Comparison of ENCODE assay signal across 23 cellular contexts in the genomic region with DNA sequence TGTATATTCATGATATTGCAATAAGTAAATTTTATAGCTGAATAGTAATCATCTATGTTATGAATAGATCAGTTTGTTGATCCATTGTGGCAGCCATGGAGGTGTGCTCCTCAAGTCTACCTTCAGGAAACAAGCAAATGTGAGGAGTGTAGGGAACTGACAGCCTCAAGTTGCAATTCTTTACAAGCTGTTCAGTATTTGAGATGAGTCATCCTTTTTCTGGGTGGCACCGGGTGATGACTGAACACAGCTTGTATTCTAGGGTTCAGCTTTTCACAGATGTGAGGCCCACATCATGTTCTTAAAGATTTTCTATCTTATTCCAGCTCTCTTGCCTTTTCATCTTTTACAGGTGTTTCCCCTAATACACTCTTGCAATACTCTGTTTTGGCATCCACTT.
DNase-seq lines count a peak whose midpoint lies in the region; ATAC-seq, FAIRE-seq and TF ChIP-seq lines count a peak whose summit lies in the region.
"Had no signal": no experiment of that assay in that cellular context is flagged by ENCODE, and none has a peak within 500 bp of the region (broad histone marks: within the 10 kb centered on the region; RNA-seq: fewer than 3 reads in every experiment).

No MANE protein-coding gene starts in this region.

- no peaks in the 10 kb centered on the region for H4K20me1 ChIP-seq in keratinocyte (ENCODE audit: control insufficient read depth, extremely low read depth, insufficient read depth, low read length)

- H3K36me3 ChIP-seq in bronchial epithelial cell (ENCODE audit: control insufficient read depth, insufficient read depth, low read length) (no peaks in the 10 kb centered on the region), keratinocyte (ENCODE audit: control insufficient read depth in 2 of 2, extremely low read depth in 1 of 2, insufficient read depth in 2 of 2, low read length in 2 of 2) (no peaks in the 10 kb centered on the region)
- H3K36me3 ChIP-seq: pancreas, right lobe of liver, tibial nerve had no signal

- H3K9ac ChIP-seq in keratinocyte (ENCODE audit: control insufficient read depth, extremely low read depth, insufficient read depth, low read length): no peak overlapping the region

- H3K9me1 ChIP-seq in keratinocyte (ENCODE audit: control insufficient read depth, extremely low read depth, insufficient read depth, low read length): no peaks in the 10 kb centered on the region

- TF ChIP-seq CTCF in bronchial epithelial cell (IDR thresholded peaks at IDR 0.05; ENCODE audit: insufficient read depth, low read length, severe bottlenecking) (no peak), keratinocyte (optimal IDR thresholded peaks at IDR 0.05 in 1 of 3, IDR thresholded peaks at IDR 0.05 in 1 of 3, conservative IDR thresholded peaks at IDR 0.05 in 1 of 3; ENCODE audit: extremely low read depth in 1 of 3, insufficient read depth in 2 of 3, low read length in 3 of 3) (no peak), lower leg skin (IDR thresholded peaks at IDR 0.05) (no peak)

- no peaks in the 10 kb centered on the region for H3K9me3 ChIP-seq in keratinocyte (ENCODE audit: control insufficient read depth, low read depth, low read length)
- H3K9me3 ChIP-seq: pancreas, right lobe of liver had no signal

- no peak overlapping the region for H3K27ac ChIP-seq in keratinocyte (ENCODE audit: control insufficient read depth, insufficient read depth, low read length)
- H3K27ac ChIP-seq: pancreas, right lobe of liver, tibial nerve had no signal

- H2AFZ ChIP-seq in keratinocyte (ENCODE audit: control insufficient read depth, low read length): no peak overlapping the region

- DNase-seq in H54 (ENCODE audit: insufficient read length, low spot score): no peak
- peak; percentile 63 for DNase-seq in NCI-H2171 treated with DMSO at 0.1 percent for 48 hours (lab: John Stamatoyannopoulos, UW)
- peak; percentile 65 for DNase-seq in bronchial epithelial cell (ENCODE audit: low read depth)
- no peak for DNase-seq in keratinocyte (ENCODE audit: low read depth, low spot score)
- DNase-seq in lower leg skin (ENCODE audit: low spot score in 2 of 2): no peak
- DNase-seq: activated B cell treated with CpG ODN at 0.5 μM for 24 hours; activated CD4-positive, alpha-beta memory T cell treated with anti-CD3 and anti-CD28 coated beads, Interleukin-2, amount 10 ng/mL, durations not matched to agents 7 days and 5 days; activated naive CD4-positive, alpha-beta T cell; activated T-cell treated with anti-CD3 and anti-CD28 coated beads, Interleukin-2, amount 50 U/mL, for 1 hour; GF-D8; KBM-7; naive thymus-derived CD8-positive, alpha-beta T cell; NCI-H1092 treated with DMSO at 0.1 percent for 48 hours; NCI-H2029 treated with DMSO at 0.1 percent for 48 hours; NCI-H748 treated with DMSO at 0.1 percent for 48 hours; pancreas; right lobe of liver; stimulated activated naive B cell treated with anti-CD40 and anti-IgM and Interleukin-4, amounts not matched to agents 10 μg/mL and 1 μg/mL and 100 μg/mL, for 72 hours had no signal

- FAIRE-seq in H54 (lab: Jason Lieb, UNC) (peak; percentile 77), bronchial epithelial cell (lab: Jason Lieb, UNC) (no peak), keratinocyte (lab: Jason Lieb, UNC) (peak; percentile 20)
- FAIRE-seq: GM12878, pancreas had no signal

- no peaks in the 10 kb centered on the region for H3K4me1 ChIP-seq in keratinocyte (ENCODE audit: control insufficient read depth, extremely low read depth, insufficient read depth, low read length)
- H3K4me1 ChIP-seq: pancreas, right lobe of liver, tibial nerve had no signal

- no peak overlapping the region for H3K4me2 ChIP-seq in keratinocyte (ENCODE audit: control insufficient read depth, extremely low read depth, insufficient read depth, low read depth, low read length)

- whole genome bisulfite sequencing in lower leg skin, 2 donors: 32 to 65% methylated on average over 1 of the region's 1 CpG

- H3K27me3 ChIP-seq in bronchial epithelial cell (ENCODE audit: control insufficient read depth, insufficient read depth, low read length) (no peaks in the 10 kb centered on the region), keratinocyte (ENCODE audit: control insufficient read depth, extremely low read depth, insufficient read depth, low read length) (no peaks in the 10 kb centered on the region)
- H3K27me3 ChIP-seq: pancreas, right lobe of liver, tibial nerve had no signal

- no peak for ATAC-seq in GM19467 (IDR thresholded peaks at IDR 0.05; ENCODE audit: unreplicated experiment)
- no peak for ATAC-seq in HG03460 (IDR thresholded peaks at IDR 0.05; ENCODE audit: unreplicated experiment)
- ATAC-seq: GM12878; naive thymus-derived CD8-positive, alpha-beta T cell; Panc1; pancreas; right lobe of liver; stimulated activated naive B cell treated with anti-CD40 and anti-IgM and Interleukin-4, amounts not matched to agents 10 μg/mL and 1 μg/mL and 100 μg/mL, for 72 hours had no signal

- no peak overlapping the region for H3K4me3 ChIP-seq in bronchial epithelial cell (ENCODE audit: low read depth, low read length)
- no peak overlapping the region for H3K4me3 ChIP-seq in keratinocyte (ENCODE audit: control insufficient read depth in 2 of 3, extremely low read depth in 1 of 3, insufficient read depth in 2 of 3, low read depth in 1 of 3, low read length in 3 of 3)
- no peak overlapping the region for H3K4me3 ChIP-seq in lower leg skin (ENCODE audit: low read depth, poor library complexity, severe bottlenecking)
- H3K4me3 ChIP-seq: GM12878, pancreas, right lobe of liver, tibial nerve had no signal

- dilution Hi-C loops in keratinocyte (cut with MboI; ENCODE audit: extremely low pct_ligation_motif_present, low sequenced_read_pairs): no loop called here

- intact Hi-C loops in lower leg skin (cut with DNase I; ENCODE audit: low total_unique reads): no loop called here

- TF ChIP-seq POLR2A in H54 (IDR thresholded peaks at IDR 0.05; ENCODE audit: low read depth, low read length) (no peak), lower leg skin (IDR thresholded peaks at IDR 0.05) (no peak)

- H3K79me2 ChIP-seq in keratinocyte (ENCODE audit: control insufficient read depth, insufficient read depth, low read length): no peaks in the 10 kb centered on the region

Comparison
In these comparisons a context has a peak if more than half of its experiments do, and no peak if none do; other contexts are left out.
1. DNase-seq: peak in NCI-H2171 treated with DMSO at 0.1 percent for 48 hours (single experiment) and bronchial epithelial cell (single experiment); none in H54 (single experiment), keratinocyte (single experiment) and lower leg skin (0 of 2).